7 cellular contexts compared by ENCODE assay signal in genomic region chr3:14229695-14230094, GRCh38. TPM values are rescaled to one million over a fixed set of nuclear protein-coding genes. Genes with fewer than 3 reads are reported as not detected.
A peak's percentile ranks its signal among the peaks of the same experiment; 100 is the strongest.
DNase-seq lines count a peak whose midpoint lies in the region; ATAC-seq and TF ChIP-seq lines count a peak whose summit lies in the region.
"Not testable (repeated sequence)": the region's sequence is repeated elsewhere in the genome, so short reads cannot be mapped to it uniquely, and the experiment has no call there.

No MANE protein-coding gene starts in this region.

- POLR2A ChIA-PET in Caco-2 (lab: Charles Lee); Panc1 (lab: Charles Lee): not testable (repeated sequence)

- H3K27ac ChIP-seq in Panc1 (ENCODE audit: low read length), result peak overlapping the region; percentile 65; the same call in 1 of the 2 replicates
- H3K27ac ChIP-seq in VCaP, result peak overlapping the region; percentile 89
- peak overlapping the region; percentile 73 for H3K27ac ChIP-seq in hepatocyte
- not testable (repeated sequence) for H3K27ac ChIP-seq in smooth muscle cell (ENCODE audit: low read depth)

- not testable (repeated sequence) for H3K79me2 ChIP-seq in hepatocyte; smooth muscle cell (ENCODE audit: low read depth)

- not testable (repeated sequence) for TF ChIP-seq CTCF in Caco-2 (IDR thresholded peaks at IDR 0.05; ENCODE audit: insufficient read depth in 1 of 2, low read depth in 1 of 2, low read length in 1 of 2, severe bottlenecking in 1 of 2, unreplicated experiment in 1 of 2); LNCaP clone FGC (IDR thresholded peaks at IDR 0.05; ENCODE audit: control insufficient read depth, extremely low read depth, insufficient read depth); Panc1 (IDR thresholded peaks at IDR 0.05); VCaP (conservative IDR thresholded peaks at IDR 0.05); hepatocyte (IDR thresholded peaks at IDR 0.05; ENCODE audit: poor library complexity); smooth muscle cell (IDR thresholded peaks at IDR 0.05; ENCODE audit: borderline replicate concordance, insufficient read depth, poor library complexity, severe bottlenecking)

- ATAC-seq in Panc1, result not testable (repeated sequence)

- H3K9me2 ChIP-seq in hepatocyte (replicated peaks; ENCODE audit: insufficient read depth), result not testable (repeated sequence)

- DNase-seq in Caco-2, result peak; percentile 64 to 82
- peak; percentile 59 for DNase-seq in LNCaP clone FGC (ENCODE audit: low read depth)
- DNase-seq in Panc1 (ENCODE audit: low read depth, low spot score); hepatocyte (ENCODE audit: low spot score); smooth muscle cell (lab: John Stamatoyannopoulos, UW; ENCODE audit: unreplicated experiment): not testable (repeated sequence)
- DNase-seq in mucosa of gallbladder (ENCODE audit: low spot score), result peak; percentile 34

- in situ Hi-C loops in Panc1 (cut with HindIII; ENCODE audit: low pct_unique_long_range_greater_than_20kb, low sequenced_read_pairs), result not testable (repeated sequence)

- H3F3A ChIP-seq in smooth muscle cell (ENCODE audit: low read depth), result peaks cover 11% of the 10 kb centered on the region

- not testable (repeated sequence) for BruUV-seq in Caco-2 (replicated peaks; lab: Mats Ljungman, UMichigan); Panc1 (replicated peaks; lab: Mats Ljungman, UMichigan)

- peak overlapping the region; percentile 78 for H3K27ac Mint-ChIP-seq in Caco-2 (ENCODE audit: unreplicated experiment)

- H3K9ac ChIP-seq in smooth muscle cell (ENCODE audit: low read depth), result not testable (repeated sequence)

- H3K36me3 ChIP-seq in Caco-2 (ENCODE audit: control insufficient read depth, insufficient read depth, low read length); Panc1 (ENCODE audit: control insufficient read depth, insufficient read depth, low read length); hepatocyte (replicated peaks; ENCODE audit: insufficient read depth, low read depth); smooth muscle cell (ENCODE audit: low read depth): not testable (repeated sequence)

- not testable (repeated sequence) for H4K20me1 ChIP-seq in hepatocyte (ENCODE audit: insufficient read depth, poor library complexity, severe bottlenecking); smooth muscle cell (ENCODE audit: low read depth)

- peaks cover 79% of the 10 kb centered on the region for H3K4me1 ChIP-seq in Caco-2
- H3K4me1 ChIP-seq in Panc1 (ENCODE audit: control insufficient read depth, insufficient read depth, low read length); smooth muscle cell (ENCODE audit: low read depth): not testable (repeated sequence)
- peaks cover 70% of the 10 kb centered on the region for H3K4me1 ChIP-seq in hepatocyte (ENCODE audit: insufficient read depth)

- H3K9me3 Mint-ChIP-seq in Caco-2 (ENCODE audit: unreplicated experiment), result peaks cover 45% of the 10 kb centered on the region

- peaks cover 78% of the 10 kb centered on the region for H3K4me1 Mint-ChIP-seq in Caco-2 (ENCODE audit: low read depth, unreplicated experiment)

- peak overlapping the region; percentile 50 for H3K4me3 Mint-ChIP-seq in Caco-2 (ENCODE audit: unreplicated experiment)

- CTCF ChIA-PET in Caco-2 (lab: Charles Lee); Panc1 (lab: Charles Lee): not testable (repeated sequence)

- H3K4me3 ChIP-seq in Caco-2 (ENCODE audit: low read depth, low read length); Panc1 (ENCODE audit: low read depth in 2 of 2, low read length in 2 of 2); hepatocyte; smooth muscle cell: not testable (repeated sequence)
- H3K4me3 ChIP-seq in LNCaP clone FGC (ENCODE audit: low read depth, low read length), result 0 out of 2 replicates have a peak overlapping the region, but pooled peaks have one; percentile 8

- H3K27me3 ChIP-seq in Caco-2 (replicated peaks; ENCODE audit: control insufficient read depth, insufficient read depth, low read length); Panc1 (ENCODE audit: control insufficient read depth, insufficient read depth, low read length); hepatocyte: not testable (repeated sequence)
- H3K27me3 ChIP-seq in smooth muscle cell (ENCODE audit: low read depth), result peaks cover 38% of the 10 kb centered on the region

- peaks cover 14% of the 10 kb centered on the region; the same call in 1 of the 2 replicates for H3K9me3 ChIP-seq in Caco-2
- H3K9me3 ChIP-seq in Panc1 (ENCODE audit: control insufficient read depth, insufficient read depth, low read depth, low read length); hepatocyte (ENCODE audit: low read depth); smooth muscle cell (replicated peaks; ENCODE audit: low read depth): not testable (repeated sequence)

- not testable (repeated sequence) for H3K27me3 Mint-ChIP-seq in Caco-2 (ENCODE audit: insufficient read depth, unreplicated experiment)

- H3K4me2 ChIP-seq in hepatocyte, result not testable (repeated sequence)
- peak overlapping the region; percentile 26 for H3K4me2 ChIP-seq in smooth muscle cell

- H2AFZ ChIP-seq in hepatocyte; smooth muscle cell (ENCODE audit: low read depth): not testable (repeated sequence)

- 28% methylated on average over 6 of the region's 6 CpGs for WGBS in hepatocyte (ENCODE audit: low lambda C conversion rate, missing lambda C conversion rate)
- 34% methylated on average over 6 of the region's 6 CpGs for WGBS in smooth muscle cell (ENCODE audit: low lambda C conversion rate)

- H3K36me3 Mint-ChIP-seq in Caco-2 (ENCODE audit: insufficient read depth, unreplicated experiment), result peaks cover 55% of the 10 kb centered on the region

- intact Hi-C loops in Caco-2 (cut with micrococcal nuclease; ENCODE audit: unreplicated experiment); Panc1 (cut with micrococcal nuclease; ENCODE audit: unreplicated experiment): not testable (repeated sequence)

RNA-seq across cellular contexts. Expression of gene LSM3, which starts 51.1 kb away (rescaled TPM):
- total RNA-seq in Caco-2 (2022) (19.1 and 20.5 TPM in 2 replicates), Panc1 (2021; ENCODE audit: unreplicated experiment) (11.9 TPM), hepatocyte (10.5 and 12.4 TPM in 2 replicates), mucosa of gallbladder (11.3 TPM), smooth muscle cell (18.3 and 22.6 TPM in 2 replicates)
- polyA plus RNA-seq in Panc1 (2012; ENCODE audit: insufficient read length), result 6.0 TPM
- polyA plus RNA-seq in hepatocyte (22.1 and 26.4 TPM in 2 replicates), smooth muscle cell (31.0 and 31.9 TPM in 2 replicates)

RNA-seq across cellular contexts. Expression of gene XPC, which starts 51.3 kb away (rescaled TPM):
- total RNA-seq in Caco-2 (2022) (31.0 and 33.1 TPM in 2 replicates), Panc1 (2021; ENCODE audit: unreplicated experiment) (15.1 TPM), hepatocyte (28.6 and 29.5 TPM in 2 replicates), mucosa of gallbladder (33.3 TPM), smooth muscle cell (20.9 and 31.1 TPM in 2 replicates)
- 13.9 TPM for polyA plus RNA-seq in Panc1 (2012; ENCODE audit: insufficient read length)
- polyA plus RNA-seq in hepatocyte (27.3 and 27.4 TPM in 2 replicates), smooth muscle cell (23.8 and 28.1 TPM in 2 replicates)
